Comparison of ENCODE assay signal across 8 cellular contexts in genomic region chr13:36981156-36981743, GRCh38. TPM values are rescaled to one million over a fixed set of nuclear protein-coding genes. Genes with fewer than 3 reads are reported as not detected.
DNase-seq lines count a peak whose midpoint lies in the region; ATAC-seq, FAIRE-seq and TF ChIP-seq lines count a peak whose summit lies in the region.

No MANE protein-coding gene starts in this region.

- no peak overlapping the region for H3K27ac ChIP-seq in A549
- H3K27ac ChIP-seq in tibial artery: no peak overlapping the region

- no peaks in the 10 kb centered on the region for H3K4me1 ChIP-seq in A549
- peaks cover 0 to 3% (median 0%) of the 10 kb centered on the region in 4 donors for H3K4me1 ChIP-seq in tibial artery

- peaks cover 31 to 75% (median 37%) of the 10 kb centered on the region in 3 donors for H3K36me3 ChIP-seq in tibial artery

- CTCF ChIA-PET in A549 (lab: Yijun Ruan, JAX): interaction anchor here (0.7 to 6.5 kb wide), 12 partner anchors 8 to 524 kb away, joined by 3 to 62 read pairs (median 4); partner anchors contain the start of gene ALG5

- no peaks in the 10 kb centered on the region for H3K27me3 ChIP-seq in tibial artery

- peak; percentile 7 for FAIRE-seq in A549 (lab: Jason Lieb, UNC)

- no peak for TF ChIP-seq POLR2A in A549 (IDR thresholded peaks at IDR 0.05; ENCODE audit: low read length)

- 34% methylated on average over 6 of the region's 6 CpGs for WGBS in A549 (ENCODE audit: missing lambda C conversion rate)

- no peak for TF ChIP-seq EP300 in A549 (IDR thresholded peaks at IDR 0.05)

- DNase-seq in A549 (ENCODE audit: low read depth in 1 of 2, low spot score in 1 of 2) (peak in 1 of 2 experiments; percentile 45), GM12864 (ENCODE audit: low read depth) (no peak), LHCN-M2 (ENCODE audit: low read depth) (peak; percentile 60), SKM-1 treated with dmso at 0.1 percent for 144 hours (lab: John Stamatoyannopoulos, UW; ENCODE audit: unreplicated experiment) (peak; percentile 33), globus pallidus (ENCODE audit: low spot score) (peak; percentile 33), tibial artery (no peak)
- DNase-seq in activated CD8-positive, alpha-beta memory T cell treated with anti-CD3 and anti-CD28 coated beads, Interleukin-2, amount 50 U/mL, for 48 hours: no peak

- H3K4me2 ChIP-seq in A549: no peak overlapping the region

- peak; percentile 51 to 53 for TF ChIP-seq RAD21 in A549 (conservative IDR thresholded peaks at IDR 0.05 in 1 of 2, IDR thresholded peaks at IDR 0.05 in 1 of 2)

- intact Hi-C loops in tibial artery (cut with DNase I; ENCODE audit: low total_unique reads): loop anchor here (2.0 kb wide), 1 partner anchor 122 kb away; no protein-coding TSS in a partner anchor

- peak in 1 of 2 experiments; percentile 47; a peak in 2 of 6 replicates for ATAC-seq in A549
- no peak for ATAC-seq in GM19397 (IDR thresholded peaks at IDR 0.05; ENCODE audit: unreplicated experiment)

- no peak overlapping the region for H3K4me3 ChIP-seq in A549
- no peak overlapping the region for H3K4me3 ChIP-seq in GM12864 (ENCODE audit: low read depth, low read length)
- no peak overlapping the region for H3K4me3 ChIP-seq in tibial artery

- TF ChIP-seq CTCF in A549 (IDR thresholded peaks at IDR 0.05) (peak; percentile 51), GM12864 (IDR thresholded peaks at IDR 0.05; ENCODE audit: low read depth, low read length, missing control alignments) (peak; percentile 20), tibial artery (IDR thresholded peaks at IDR 0.05) (peak; percentile 56 to 60)

- POLR2A ChIA-PET in A549 (lab: Yijun Ruan, JAX): interaction anchor here (1.0 kb wide), 1 partner anchor 19 kb away, joined by 3 read pairs; no protein-coding TSS in a partner anchor

- H3K9me3 ChIP-seq in A549 (no peaks in the 10 kb centered on the region), tibial artery (no peaks in the 10 kb centered on the region)

TF ChIP-seq in A549, 52 proteins besides CTCF, POLR2A, EP300 and RAD21:
- TF ChIP-seq REST (IDR thresholded peaks at IDR 0.05): no peak
- TF ChIP-seq SMC3 (IDR thresholded peaks at IDR 0.05): peak; percentile 31; the same call in 1 of the 3 replicates
- TF ChIP-seq ZC3H11A (IDR thresholded peaks at IDR 0.05): no peak
- no peak for TF ChIP-seq HES2 (IDR thresholded peaks at IDR 0.05)
- TF ChIP-seq JUNB (IDR thresholded peaks at IDR 0.05): no peak
- TF ChIP-seq GATA3 (IDR thresholded peaks at IDR 0.05; ENCODE audit: borderline replicate concordance): no peak
- TF ChIP-seq RNF2 (IDR thresholded peaks at IDR 0.05; ENCODE audit: borderline replicate concordance, low read depth): no peak
- TF ChIP-seq ZNF302 (CRISPR knock-in tag; IDR thresholded peaks at IDR 0.05): no peak

RNA-seq across cellular contexts. Expression of gene ALG5, which starts 17.9 kb away (rescaled TPM):
- 50.5 and 69.0 TPM in 2 replicates for polyA plus RNA-seq in A549 (2011; rRNA removed)
- 17.0 and 17.3 TPM in 2 replicates for polyA plus RNA-seq in A549 (2012; cell fraction: cytosol; rRNA removed)
- 6.9 and 7.3 TPM in 2 replicates for polyA plus RNA-seq in A549 (2012; cell fraction: nucleus; rRNA removed)
- polyA plus RNA-seq in A549 (2017; fragmentation: RNase III; extraction: RNeasy Plus Mini Kit Qiagen cat#74134 plus additional on column Dnase treatment): 34.4 to 35.9 TPM (median 35.1 TPM) in 3 replicates
- 5.0 and 7.3 TPM in 2 replicates for polyA minus RNA-seq in A549 (2011; rRNA and poly(A)+ RNA removed)
- total RNA-seq in LHCN-M2 (2014; rRNA removed): 34.6 and 40.2 TPM in 2 replicates
- polyA plus RNA-seq in LHCN-M2 (2012): 23.8 TPM

RNA-seq across cellular contexts. Expression of gene EXOSC8, which starts 19.3 kb away (rescaled TPM):
- polyA plus RNA-seq in A549 (2011; rRNA removed) (53.0 and 63.3 TPM in 2 replicates), A549 (2017; fragmentation: RNase III; extraction: RNeasy Plus Mini Kit Qiagen cat#74134 plus additional on column Dnase treatment) (46.4 to 51.1 TPM (median 48.8 TPM) in 3 replicates)
- 20.9 and 23.8 TPM in 2 replicates for polyA plus RNA-seq in A549 (2012; cell fraction: cytosol; rRNA removed)
- polyA plus RNA-seq in A549 (2012; cell fraction: nucleus; rRNA removed): 11.6 and 18.3 TPM in 2 replicates
- 9.3 and 9.4 TPM in 2 replicates for polyA minus RNA-seq in A549 (2011; rRNA and poly(A)+ RNA removed)
- total RNA-seq in LHCN-M2 (2014; rRNA removed): 48.9 and 54.4 TPM in 2 replicates
- 23.0 TPM for polyA plus RNA-seq in LHCN-M2 (2012)

Comparison
In these comparisons a context has a peak if more than half of its experiments do, and no peak if none do; other contexts are left out.
1. DNase-seq: peak in LHCN-M2 (single experiment), SKM-1 treated with dmso at 0.1 percent for 144 hours (single experiment) and globus pallidus (single experiment); none in GM12864 (single experiment), tibial artery (0 of 2) and activated CD8-positive, alpha-beta memory T cell treated with anti-CD3 and anti-CD28 coated beads, Interleukin-2, amount 50 U/mL, for 48 hours (single experiment).
2. Peak in every context shown above with its lines, with median percentiles within 50 percentile points of each other: CTCF ChIP-seq.